ENCODE assay signal across 9 cellular contexts in genomic region chr20:4820833-4821518, GRCh38. TPM values are rescaled to one million over a fixed set of nuclear protein-coding genes. Genes with fewer than 3 reads are reported as not detected.
DNase-seq lines count a peak whose midpoint lies in the region; ATAC-seq and TF ChIP-seq lines count a peak whose summit lies in the region.
"Had no signal": no experiment of that assay in that cellular context is flagged by ENCODE, and none has a peak within 500 bp of the region (broad histone marks: within the 10 kb centered on the region; RNA-seq: fewer than 3 reads in every experiment).

No MANE protein-coding gene starts in this region.

- H3K4me3 ChIP-seq in gastroesophageal sphincter (peak overlapping the region in 1 of 2 donors; percentile 84), suprapubic skin (no peak overlapping the region)

- TF ChIP-seq CTCF in gastroesophageal sphincter (IDR thresholded peaks at IDR 0.05) = no peak
- TF ChIP-seq CTCF in suprapubic skin (IDR thresholded peaks at IDR 0.05) = no peak

- intact Hi-C loops in activated CD4-positive, alpha-beta memory T cell treated with anti-CD3 and anti-CD28 coated beads for 36 hours (cut with micrococcal nuclease) = no loop called here

- H3K27ac Mint-ChIP-seq in activated CD4-positive, alpha-beta memory T cell treated with anti-CD3 and anti-CD28 coated beads, Interleukin-2, amount 10 ng/mL, durations not matched to agents 7 days and 5 days = no peak overlapping the region
- no peak overlapping the region for H3K27ac Mint-ChIP-seq in activated CD4-positive, alpha-beta memory T cell treated with anti-CD3 and anti-CD28 coated beads for 36 hours

- ATAC-seq in SK-N-SH treated with all-trans-retinoic acid at 6 μM for 48 hours (peak; percentile 56), gastroesophageal sphincter (peak; percentile 38), GM18909 (IDR thresholded peaks at IDR 0.05; ENCODE audit: poor library complexity, unreplicated experiment) (no peak)

- no peak for DNase-seq in activated CD4-positive, alpha-beta memory T cell treated with anti-CD3 and anti-CD28 coated beads, Interleukin-2, amount 10 ng/mL, durations not matched to agents 7 days and 5 days
- no peak for DNase-seq in activated CD4-positive, alpha-beta memory T cell treated with anti-CD3 and anti-CD28 coated beads for 36 hours
- DNase-seq in suprapubic skin (ENCODE audit: low spot score in 2 of 2) = peak in 1 of 2 donors; percentile 56
- no peak for DNase-seq in SIG-M5 (lab: John Stamatoyannopoulos, UW)
- DNase-seq in activated CD8-positive, alpha-beta memory T cell treated with anti-CD3 and anti-CD28 coated beads, Interleukin-2, amount 50 U/mL, for 48 hours = no peak
- DNase-seq: DMS53 had no signal

- TF ChIP-seq POLR2A in gastroesophageal sphincter (IDR thresholded peaks at IDR 0.05) (no peak), suprapubic skin (IDR thresholded peaks at IDR 0.05) (no peak)

- peak overlapping the region; percentile 8 to 86 (median 80) for H3K27ac ChIP-seq in gastroesophageal sphincter
- peak overlapping the region; percentile 24 for H3K27ac ChIP-seq in suprapubic skin

- POLR2A ChIA-PET in activated CD4-positive, alpha-beta memory T cell treated with anti-CD3 and anti-CD28 coated beads, Interleukin-2, amount 10 ng/mL, durations not matched to agents 7 days and 5 days (lab: Charles Lee) = interaction anchor here (1.9 kb wide), 1 partner anchor 9 kb away, joined by 5 read pairs; no protein-coding TSS in a partner anchor
- POLR2A ChIA-PET in activated CD4-positive, alpha-beta memory T cell treated with anti-CD3 and anti-CD28 coated beads for 36 hours (lab: Charles Lee) = no interaction called here

- no peaks in the 10 kb centered on the region for H3K9me3 Mint-ChIP-seq in activated CD4-positive, alpha-beta memory T cell treated with anti-CD3 and anti-CD28 coated beads, Interleukin-2, amount 10 ng/mL, durations not matched to agents 7 days and 5 days
- no peaks in the 10 kb centered on the region for H3K9me3 Mint-ChIP-seq in activated CD4-positive, alpha-beta memory T cell treated with anti-CD3 and anti-CD28 coated beads for 36 hours

- no peak for TF ChIP-seq EP300 in gastroesophageal sphincter (IDR thresholded peaks at IDR 0.05)
- TF ChIP-seq EP300 in suprapubic skin (IDR thresholded peaks at IDR 0.05) = no peak

- no peaks in the 10 kb centered on the region for H3K27me3 Mint-ChIP-seq in activated CD4-positive, alpha-beta memory T cell treated with anti-CD3 and anti-CD28 coated beads, Interleukin-2, amount 10 ng/mL, durations not matched to agents 7 days and 5 days
- no peaks in the 10 kb centered on the region for H3K27me3 Mint-ChIP-seq in activated CD4-positive, alpha-beta memory T cell treated with anti-CD3 and anti-CD28 coated beads for 36 hours

- H3K36me3 Mint-ChIP-seq in activated CD4-positive, alpha-beta memory T cell treated with anti-CD3 and anti-CD28 coated beads, Interleukin-2, amount 10 ng/mL, durations not matched to agents 7 days and 5 days (ENCODE audit: low read depth) = peaks cover 52% of the 10 kb centered on the region
- H3K36me3 Mint-ChIP-seq in activated CD4-positive, alpha-beta memory T cell treated with anti-CD3 and anti-CD28 coated beads for 36 hours = peaks cover 14% of the 10 kb centered on the region

- H3K27me3 ChIP-seq in gastroesophageal sphincter = no peaks in the 10 kb centered on the region
- H3K27me3 ChIP-seq in suprapubic skin = peaks cover 18% of the 10 kb centered on the region

- H3K36me3 ChIP-seq in gastroesophageal sphincter (no peaks in the 10 kb centered on the region), suprapubic skin (no peaks in the 10 kb centered on the region)

- H3K4me1 Mint-ChIP-seq in activated CD4-positive, alpha-beta memory T cell treated with anti-CD3 and anti-CD28 coated beads, Interleukin-2, amount 10 ng/mL, durations not matched to agents 7 days and 5 days = peaks cover 44% of the 10 kb centered on the region
- H3K4me1 Mint-ChIP-seq in activated CD4-positive, alpha-beta memory T cell treated with anti-CD3 and anti-CD28 coated beads for 36 hours (ENCODE audit: low read depth) = peaks cover 41% of the 10 kb centered on the region

- H3K9me3 ChIP-seq in gastroesophageal sphincter = no peaks in the 10 kb centered on the region
- H3K9me3 ChIP-seq in suprapubic skin = no peaks in the 10 kb centered on the region

- 81 to 100% methylated on average over 3 to 7 of the region's 14 CpGs for WGBS in gastroesophageal sphincter (ENCODE audit: low coverage in 1 of 2), 2 donors
- WGBS in suprapubic skin = 54% methylated on average over 14 of the region's 14 CpGs

- H3K4me3 Mint-ChIP-seq in activated CD4-positive, alpha-beta memory T cell treated with anti-CD3 and anti-CD28 coated beads, Interleukin-2, amount 10 ng/mL, durations not matched to agents 7 days and 5 days = peak overlapping the region; percentile 84
- H3K4me3 Mint-ChIP-seq in activated CD4-positive, alpha-beta memory T cell treated with anti-CD3 and anti-CD28 coated beads for 36 hours = no peak overlapping the region

- H3K4me1 ChIP-seq in gastroesophageal sphincter (peaks cover 3 to 52% (median 29%) of the 10 kb centered on the region in 3 donors), suprapubic skin (peaks cover 37% of the 10 kb centered on the region)

- CTCF ChIA-PET in activated CD4-positive, alpha-beta memory T cell treated with anti-CD3 and anti-CD28 coated beads, Interleukin-2, amount 10 ng/mL, durations not matched to agents 7 days and 5 days (lab: Charles Lee) = no interaction called here
- CTCF ChIA-PET in activated CD4-positive, alpha-beta memory T cell treated with anti-CD3 and anti-CD28 coated beads for 36 hours (lab: Charles Lee) = interaction anchor here (0.6 kb wide), 1 partner anchor 280 kb away, joined by 3 read pairs; no protein-coding TSS in a partner anchor

TF ChIP-seq in SK-N-SH treated with all-trans-retinoic acid at 6 μM for 48 hours, 23 proteins besides CTCF, POLR2A, EP300 and RAD21:
- TF ChIP-seq PPARA (CRISPR knock-in tag; IDR thresholded peaks at IDR 0.05; ENCODE audit: borderline replicate concordance) = no peak
- TF ChIP-seq CSDC2 (CRISPR knock-in tag; IDR thresholded peaks at IDR 0.05) = no peak
- TF ChIP-seq TOX (CRISPR knock-in tag; IDR thresholded peaks at IDR 0.05; ENCODE audit: borderline replicate concordance) = no peak
- TF ChIP-seq, protein P1, sequence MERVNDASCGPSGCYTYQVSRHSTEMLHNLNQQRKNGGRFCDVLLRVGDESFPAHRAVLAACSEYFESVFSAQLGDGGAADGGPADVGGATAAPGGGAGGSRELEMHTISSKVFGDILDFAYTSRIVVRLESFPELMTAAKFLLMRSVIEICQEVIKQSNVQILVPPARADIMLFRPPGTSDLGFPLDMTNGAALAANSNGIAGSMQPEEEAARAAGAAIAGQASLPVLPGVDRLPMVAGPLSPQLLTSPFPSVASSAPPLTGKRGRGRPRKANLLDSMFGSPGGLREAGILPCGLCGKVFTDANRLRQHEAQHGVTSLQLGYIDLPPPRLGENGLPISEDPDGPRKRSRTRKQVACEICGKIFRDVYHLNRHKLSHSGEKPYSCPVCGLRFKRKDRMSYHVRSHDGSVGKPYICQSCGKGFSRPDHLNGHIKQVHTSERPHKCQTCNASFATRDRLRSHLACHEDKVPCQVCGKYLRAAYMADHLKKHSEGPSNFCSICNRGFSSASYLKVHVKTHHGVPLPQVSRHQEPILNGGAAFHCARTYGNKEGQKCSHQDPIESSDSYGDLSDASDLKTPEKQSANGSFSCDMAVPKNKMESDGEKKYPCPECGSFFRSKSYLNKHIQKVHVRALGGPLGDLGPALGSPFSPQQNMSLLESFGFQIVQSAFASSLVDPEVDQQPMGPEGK (CRISPR knock-in tag; IDR thresholded peaks at IDR 0.05; ENCODE audit: borderline replicate concordance) = no peak
- TF ChIP-seq GLIS3 (CRISPR knock-in tag; IDR thresholded peaks at IDR 0.05) = no peak
- no peak for TF ChIP-seq CSRNP3 (CRISPR knock-in tag; IDR thresholded peaks at IDR 0.05)

RNA-seq across cellular contexts. Expression of gene RASSF2, which starts 2.4 kb away (rescaled TPM):
- total RNA-seq in activated CD4-positive, alpha-beta memory T cell treated with anti-CD3 and anti-CD28 coated beads, Interleukin-2, amount 10 ng/mL, durations not matched to agents 7 days and 5 days = 10 to 100 TPM; 69.1 to 70.6 TPM
- total RNA-seq in activated CD4-positive, alpha-beta memory T cell treated with anti-CD3 and anti-CD28 coated beads for 36 hours = 10 to 100 TPM; 44.6 to 46.1 TPM
- 10 to 100 TPM; 28.3 to 99.0 (median 69.1) TPM for total RNA-seq in gastroesophageal sphincter
- 1 to 10 TPM; 3.1 to 5.6 (median 4.6) TPM for total RNA-seq in suprapubic skin

Comparison
In these comparisons a context has a peak if more than half of its experiments do, and no peak if none do; other contexts are left out.
1. RNA of gene RASSF2, which starts 2.4 kb away (total RNA-seq): 28.3 to 99.0 TPM in gastroesophageal sphincter, 69.1 to 70.6 TPM in activated CD4-positive, alpha-beta memory T cell treated with anti-CD3 and anti-CD28 coated beads, Interleukin-2, amount 10 ng/mL, durations not matched to agents 7 days and 5 days and 44.6 to 46.1 TPM in activated CD4-positive, alpha-beta memory T cell treated with anti-CD3 and anti-CD28 coated beads for 36 hours; 3.1 to 5.6 TPM in suprapubic skin; every median in the first group is over 4 times any median in the second.